In the genomic region with DNA sequence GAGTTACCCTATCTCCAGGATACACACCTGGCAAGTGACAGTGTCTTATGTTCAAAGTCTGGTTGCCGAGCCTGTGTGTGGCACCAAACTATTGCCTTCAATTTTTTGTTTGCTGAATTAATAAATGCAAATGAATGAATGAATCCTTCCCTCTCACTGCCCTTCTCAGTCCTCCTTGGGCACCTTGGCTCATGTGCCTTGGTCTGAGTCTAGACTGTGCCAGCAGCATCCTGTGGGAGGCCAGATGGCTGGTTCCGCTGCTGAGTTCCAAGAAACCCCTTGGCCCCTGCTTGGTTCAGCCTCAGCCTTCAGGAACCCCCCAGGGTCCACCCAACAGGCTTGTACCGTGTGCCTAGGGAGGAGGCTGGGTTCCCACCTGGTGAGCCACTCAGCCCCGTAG, we compare ENCODE assay signal across 10 cellular contexts. TPM values are rescaled to one million over a fixed set of nuclear protein-coding genes. Genes with fewer than 3 reads are reported as not detected.
DNase-seq lines count a peak whose midpoint lies in the region; ATAC-seq and TF ChIP-seq lines count a peak whose summit lies in the region.
"Had no signal": no experiment of that assay in that cellular context is flagged by ENCODE, and none has a peak within 500 bp of the region (broad histone marks: within the 10 kb centered on the region; RNA-seq: fewer than 3 reads in every experiment).

No MANE protein-coding gene starts in this region.

- H3K27me3 ChIP-seq in layer of hippocampus (ENCODE audit: control insufficient read depth, insufficient read depth, low read length) (no peaks in the 10 kb centered on the region), stomach (no peaks in the 10 kb centered on the region)

- peaks cover 24% of the 10 kb centered on the region for H3K4me1 Mint-ChIP-seq in activated CD4-positive, alpha-beta T cell treated with anti-CD3 and anti-CD28 coated beads for 36 hours
- H3K4me1 Mint-ChIP-seq in activated CD4-positive, alpha-beta memory T cell treated with anti-CD3 and anti-CD28 coated beads for 36 hours (ENCODE audit: low read depth): peaks cover 24% of the 10 kb centered on the region
- peaks cover 13% of the 10 kb centered on the region for H3K4me1 Mint-ChIP-seq in endothelial cell (ENCODE audit: unreplicated experiment)

- ATAC-seq in activated CD4-positive, alpha-beta T cell treated with anti-CD3 and anti-CD28 coated beads for 36 hours: no peak
- ATAC-seq in GM18520 (IDR thresholded peaks at IDR 0.05; ENCODE audit: unreplicated experiment): no peak

- no peaks in the 10 kb centered on the region for H3K9me3 ChIP-seq in stomach

- peaks cover 65 to 83% (median 79%) of the 10 kb centered on the region in 4 donors for H3K4me1 ChIP-seq in stomach

- no peaks in the 10 kb centered on the region for H3K9me3 Mint-ChIP-seq in activated CD4-positive, alpha-beta T cell treated with anti-CD3 and anti-CD28 coated beads for 36 hours (ENCODE audit: low read depth)
- no peaks in the 10 kb centered on the region for H3K9me3 Mint-ChIP-seq in activated CD4-positive, alpha-beta memory T cell treated with anti-CD3 and anti-CD28 coated beads for 36 hours
- no peaks in the 10 kb centered on the region for H3K9me3 Mint-ChIP-seq in endothelial cell (ENCODE audit: unreplicated experiment)

- H3K4me3 ChIP-seq in stomach: peak overlapping the region in 3 of 4 donors; percentile 8 to 76 (median 61)

- intact Hi-C loops in activated CD4-positive, alpha-beta T cell treated with anti-CD3 and anti-CD28 coated beads for 36 hours (cut with DNase I, micrococcal nuclease): no loop called here
- intact Hi-C loops in activated CD4-positive, alpha-beta memory T cell treated with anti-CD3 and anti-CD28 coated beads for 36 hours (cut with micrococcal nuclease): no loop called here
- intact Hi-C loops in stomach (cut with DNase I; ENCODE audit: low total_unique reads): no loop called here

- 79 to 91% (median 83%) methylated on average over 4 of the region's 4 CpGs for WGBS in stomach, 5 donors

- POLR2A ChIA-PET in activated CD4-positive, alpha-beta T cell treated with anti-CD3 and anti-CD28 coated beads for 36 hours (lab: Charles Lee): interaction anchor here (0.7 kb wide), 1 partner anchor 13 kb away, joined by 3 read pairs; no protein-coding TSS in a partner anchor
- POLR2A ChIA-PET in activated CD4-positive, alpha-beta memory T cell treated with anti-CD3 and anti-CD28 coated beads for 36 hours (lab: Charles Lee): interaction anchor here (0.9 kb wide), 1 partner anchor 21 kb away, joined by 3 read pairs; no protein-coding TSS in a partner anchor

- TF ChIP-seq CTCF in stomach (IDR thresholded peaks at IDR 0.05): no peak
- no peak for TF ChIP-seq CTCF in endothelial cell (IDR thresholded peaks at IDR 0.05; ENCODE audit: unreplicated experiment)

- DNase-seq in activated CD4-positive, alpha-beta T cell treated with anti-CD3 and anti-CD28 coated beads for 36 hours: no peak
- no peak for DNase-seq in activated CD4-positive, alpha-beta T cell treated with anti-CD3 and anti-CD28 coated beads, Interleukin-2, amount 50 U/mL, for 4 hours
- DNase-seq in activated CD4-positive, alpha-beta memory T cell treated with anti-CD3 and anti-CD28 coated beads for 36 hours: no peak
- DNase-seq in stomach: no peak
- DNase-seq in endothelial cell (ENCODE audit: low spot score): no peak
- DNase-seq in HK-2 (ENCODE audit: unreplicated experiment): no peak
- DNase-seq: Kasumi-1, WERI-Rb-1 had no signal

- H3K27ac ChIP-seq in layer of hippocampus (ENCODE audit: low read depth, low read length) (peak overlapping the region; percentile 100), stomach (peak overlapping the region; percentile 95 to 100 (median 100))
- H3K27ac ChIP-seq: WERI-Rb-1 had no signal

- peak overlapping the region; percentile 85 for H3K4me3 Mint-ChIP-seq in activated CD4-positive, alpha-beta T cell treated with anti-CD3 and anti-CD28 coated beads for 36 hours
- peak overlapping the region; percentile 97 for H3K4me3 Mint-ChIP-seq in activated CD4-positive, alpha-beta memory T cell treated with anti-CD3 and anti-CD28 coated beads for 36 hours
- no peak overlapping the region for H3K4me3 Mint-ChIP-seq in endothelial cell (ENCODE audit: unreplicated experiment)

- CTCF ChIA-PET in activated CD4-positive, alpha-beta T cell treated with anti-CD3 and anti-CD28 coated beads for 36 hours (lab: Charles Lee): no interaction called here
- CTCF ChIA-PET in activated CD4-positive, alpha-beta memory T cell treated with anti-CD3 and anti-CD28 coated beads for 36 hours (lab: Charles Lee): no interaction called here

- H3K36me3 ChIP-seq in stomach: no peaks in the 10 kb centered on the region
- H3K36me3 ChIP-seq: WERI-Rb-1 had no signal

- H3K36me3 Mint-ChIP-seq in activated CD4-positive, alpha-beta T cell treated with anti-CD3 and anti-CD28 coated beads for 36 hours (ENCODE audit: low read depth): peaks cover 7% of the 10 kb centered on the region
- peaks cover 9% of the 10 kb centered on the region for H3K36me3 Mint-ChIP-seq in activated CD4-positive, alpha-beta memory T cell treated with anti-CD3 and anti-CD28 coated beads for 36 hours
- H3K36me3 Mint-ChIP-seq in endothelial cell (ENCODE audit: low read depth, unreplicated experiment): no peaks in the 10 kb centered on the region

- peak overlapping the region; percentile 69 for H3K27ac Mint-ChIP-seq in activated CD4-positive, alpha-beta T cell treated with anti-CD3 and anti-CD28 coated beads for 36 hours
- H3K27ac Mint-ChIP-seq in activated CD4-positive, alpha-beta memory T cell treated with anti-CD3 and anti-CD28 coated beads for 36 hours: peak overlapping the region; percentile 98
- no peak overlapping the region for H3K27ac Mint-ChIP-seq in endothelial cell (ENCODE audit: unreplicated experiment)

- no peak for TF ChIP-seq POLR2A in stomach (IDR thresholded peaks at IDR 0.05)

- no peaks in the 10 kb centered on the region for H3K27me3 Mint-ChIP-seq in activated CD4-positive, alpha-beta T cell treated with anti-CD3 and anti-CD28 coated beads for 36 hours
- H3K27me3 Mint-ChIP-seq in activated CD4-positive, alpha-beta memory T cell treated with anti-CD3 and anti-CD28 coated beads for 36 hours: no peaks in the 10 kb centered on the region
- H3K27me3 Mint-ChIP-seq in endothelial cell (ENCODE audit: unreplicated experiment): peaks cover 12% of the 10 kb centered on the region

- no peak for TF ChIP-seq EP300 in stomach (IDR thresholded peaks at IDR 0.05)

RNA-seq across cellular contexts. Expression of a gene that starts 31.0 kb away (rescaled TPM):
- total RNA-seq in activated CD4-positive, alpha-beta T cell treated with anti-CD3 and anti-CD28 coated beads for 36 hours: 10 to 100 TPM; 26.5 to 32.3 TPM
- 10 to 100 TPM; 34.2 TPM for total RNA-seq in activated CD4-positive, alpha-beta memory T cell treated with anti-CD3 and anti-CD28 coated beads for 36 hours
- 10 to 100 TPM; 19.8 to 42.4 (median 31.5) TPM for total RNA-seq in stomach
- polyA plus RNA-seq in stomach: 10 to 100 TPM; 11.0 to 17.1 (median 13.0) TPM
- 60.3 TPM for total RNA-seq in endothelial cell (ENCODE audit: unreplicated experiment)

RNA-seq across cellular contexts. Expression of a gene that starts 33.8 kb away (rescaled TPM):
- 1 to 10 TPM; 1.7 to 2.2 TPM for total RNA-seq in activated CD4-positive, alpha-beta T cell treated with anti-CD3 and anti-CD28 coated beads for 36 hours
- total RNA-seq in activated CD4-positive, alpha-beta memory T cell treated with anti-CD3 and anti-CD28 coated beads for 36 hours: 1 to 10 TPM; 1.4 to 1.6 TPM
- 10 to 100 TPM in 3 of 5 donors, 1 to 10 TPM in 2; 7.0 to 29.1 (median 19.3) TPM for total RNA-seq in stomach
- 10 to 100 TPM in 1 of 3 donors, 1 to 10 TPM in 2; 6.7 to 12.2 (median 8.2) TPM for polyA plus RNA-seq in stomach
- 6.6 TPM for total RNA-seq in endothelial cell (ENCODE audit: unreplicated experiment)

RNA-seq across cellular contexts. Expression of a gene that starts 52.9 kb away (rescaled TPM):
- 10 to 100 TPM; 54.5 to 61.1 TPM for total RNA-seq in activated CD4-positive, alpha-beta T cell treated with anti-CD3 and anti-CD28 coated beads for 36 hours
- 10 to 100 TPM; 55.4 to 60.0 TPM for total RNA-seq in activated CD4-positive, alpha-beta memory T cell treated with anti-CD3 and anti-CD28 coated beads for 36 hours
- 10 to 100 TPM in 4 of 5 donors, under 1 TPM in 1; 0.58 to 54.5 (median 28.8) TPM for total RNA-seq in stomach
- 10 to 100 TPM; 42.8 to 51.9 (median 48.0) TPM for polyA plus RNA-seq in stomach
- total RNA-seq in endothelial cell (ENCODE audit: unreplicated experiment): 54.6 TPM

RNA-seq across cellular contexts. Expression of a gene that starts 53.4 kb away (rescaled TPM):
- 100 to 1,000 TPM in 1 of 2 experiments, 10 to 100 TPM in 1; 95.4 to 106 TPM for total RNA-seq in activated CD4-positive, alpha-beta T cell treated with anti-CD3 and anti-CD28 coated beads for 36 hours
- total RNA-seq in activated CD4-positive, alpha-beta memory T cell treated with anti-CD3 and anti-CD28 coated beads for 36 hours: 100 to 1,000 TPM; 103 to 105 TPM
- 100 to 1,000 TPM in 3 of 5 donors, 10 to 100 TPM in 2; 87.0 to 238 (median 116) TPM for total RNA-seq in stomach
- 10 to 100 TPM; 46.6 to 51.5 (median 51.1) TPM for polyA plus RNA-seq in stomach
- 83.5 TPM for total RNA-seq in endothelial cell (ENCODE audit: unreplicated experiment)
